1 cellular context compared by ENCODE assay signal in the genomic region with DNA sequence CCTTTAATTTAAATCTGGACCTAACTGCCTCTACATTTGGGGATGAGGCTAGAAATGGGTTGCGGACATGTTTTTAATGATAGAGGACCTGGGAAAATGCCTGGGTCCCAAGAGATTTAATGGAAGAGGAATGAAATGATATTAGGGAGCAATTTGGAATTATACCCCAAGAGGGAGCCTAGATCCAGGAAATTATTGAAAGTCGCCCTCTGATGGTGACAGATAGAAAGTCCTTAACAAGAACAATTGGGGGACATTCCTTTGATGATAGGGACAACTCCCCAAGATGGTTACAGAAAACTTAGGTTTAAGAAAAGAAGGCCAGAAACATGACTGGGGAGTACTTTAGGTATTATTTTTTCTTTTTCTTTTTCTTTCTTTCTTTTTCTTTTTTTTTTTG.
TF ChIP-seq lines count a peak whose summit lies in the region.

No MANE protein-coding gene starts in this region.

TF ChIP-seq in H1, 55 proteins besides CTCF, POLR2A, EP300 and RAD21:
- TF ChIP-seq CREB1 (IDR thresholded peaks at IDR 0.05): no peak
- TF ChIP-seq YY1 (IDR thresholded peaks at IDR 0.05; ENCODE audit: low read depth, low read length): no peak
- no peak for TF ChIP-seq BCL11A (IDR thresholded peaks at IDR 0.05; ENCODE audit: low read depth in 2 of 2, low read length in 2 of 2)
- TF ChIP-seq SIN3A (conservative IDR thresholded peaks at IDR 0.05 in 1 of 2, IDR thresholded peaks at IDR 0.05 in 1 of 2; ENCODE audit: low read depth in 1 of 2, low read length in 2 of 2): no peak
- no peak for TF ChIP-seq NRF1 (IDR thresholded peaks at IDR 0.05; ENCODE audit: low read depth, low read length)
- no peak for TF ChIP-seq ASH2L (IDR thresholded peaks at IDR 0.05; ENCODE audit: low read length)
- TF ChIP-seq CBX8 (IDR thresholded peaks at IDR 0.05; ENCODE audit: borderline replicate concordance, low read depth, low read length): no peak
- TF ChIP-seq EGR1 (IDR thresholded peaks at IDR 0.05; ENCODE audit: borderline replicate concordance, low read depth, low read length): no peak
- no peak for TF ChIP-seq SIX5 (IDR thresholded peaks at IDR 0.05; ENCODE audit: low read depth, low read length)
- no peak for TF ChIP-seq FOSL1 (IDR thresholded peaks at IDR 0.05; ENCODE audit: insufficient read depth, low read depth, low read length)
- TF ChIP-seq RFX5 (IDR thresholded peaks at IDR 0.05; ENCODE audit: borderline replicate concordance, low read depth, low read length): no peak
- TF ChIP-seq TAF7 (optimal IDR thresholded peaks at IDR 0.05; ENCODE audit: borderline replicate concordance, low read depth, low read length): no peak
- TF ChIP-seq KDM1A (IDR thresholded peaks at IDR 0.05; ENCODE audit: borderline replicate concordance, low read length): no peak
- no peak for TF ChIP-seq ZNF274 (IDR thresholded peaks at IDR 0.05; ENCODE audit: borderline replicate concordance, extremely low read depth, low read length)
- no peak for TF ChIP-seq ATF3 (IDR thresholded peaks at IDR 0.05; ENCODE audit: insufficient read depth, low read depth, low read length)
- TF ChIP-seq, protein P1, sequence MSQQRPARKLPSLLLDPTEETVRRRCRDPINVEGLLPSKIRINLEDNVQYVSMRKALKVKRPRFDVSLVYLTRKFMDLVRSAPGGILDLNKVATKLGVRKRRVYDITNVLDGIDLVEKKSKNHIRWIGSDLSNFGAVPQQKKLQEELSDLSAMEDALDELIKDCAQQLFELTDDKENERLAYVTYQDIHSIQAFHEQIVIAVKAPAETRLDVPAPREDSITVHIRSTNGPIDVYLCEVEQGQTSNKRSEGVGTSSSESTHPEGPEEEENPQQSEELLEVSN (IDR thresholded peaks at IDR 0.05): no peak
- TF ChIP-seq CHD2 (IDR thresholded peaks at IDR 0.05; ENCODE audit: low read length): no peak
TF ChIP-seq in H1: peak in this region for 0.
